9 cellular contexts compared by ENCODE assay signal in genomic region chr5:14185336-14186131, GRCh38. TPM values are rescaled to one million over a fixed set of nuclear protein-coding genes. Genes with fewer than 3 reads are reported as not detected.
A peak's percentile ranks its signal among the peaks of the same experiment; 100 is the strongest.
DNase-seq lines count a peak whose midpoint lies in the region; TF ChIP-seq lines count a peak whose summit lies in the region.
"Had no signal": no experiment of that assay in that cellular context is flagged by ENCODE, and none has a peak within 500 bp of the region (broad histone marks: within the 10 kb centered on the region; RNA-seq: fewer than 3 reads in every experiment).

No MANE protein-coding gene starts in this region.

- 38% methylated on average over 7 of the region's 7 CpGs for WGBS in prostate gland

- H3K4me3 ChIP-seq in fibroblast of the aortic adventitia (ENCODE audit: low read depth, low read length) (peak overlapping the region; percentile 43), prostate gland (no peak overlapping the region)

- H3K36me3 ChIP-seq in prostate gland, result no peaks in the 10 kb centered on the region

- no peaks in the 10 kb centered on the region for H3K27me3 ChIP-seq in prostate gland (replicated peaks; ENCODE audit: insufficient read depth)

- no peak for TF ChIP-seq POLR2A in prostate gland (IDR thresholded peaks at IDR 0.05)

- H3K9me3 ChIP-seq in prostate gland, result no peaks in the 10 kb centered on the region

- intact Hi-C loops in prostate gland (cut with DNase I), result loop anchor here (2.0 kb wide), 1 partner anchor 43 kb away; the partner anchor contains the start of gene TRIO

- H3K27ac ChIP-seq in prostate gland, result peak overlapping the region; percentile 72
- H3K27ac ChIP-seq: KMS-11 had no signal

- DNase-seq in GM03348 (ENCODE audit: low spot score) (peak; percentile 77), RPMI7951 (ENCODE audit: low read depth) (peak; percentile 80), fibroblast of the aortic adventitia (ENCODE audit: low read depth) (peak; percentile 77), prostate gland (ENCODE audit: low spot score) (no peak), GM20000 (ENCODE audit: low spot score) (no peak), NCI-H2227 treated with DMSO at 0.1 percent for 48 hours (lab: John Stamatoyannopoulos, UW) (no peak), activated gamma-delta T cell treated with Interleukin-2 at 50 U/mL for 16 hours (no peak), retina (no peak)

- TF ChIP-seq CTCF in fibroblast of the aortic adventitia (IDR thresholded peaks at IDR 0.05; ENCODE audit: insufficient read depth, low read length) (no peak), prostate gland (IDR thresholded peaks at IDR 0.05) (no peak), GM20000 (IDR thresholded peaks at IDR 0.05; ENCODE audit: extremely low read depth, missing control alignments) (no peak)

- peaks cover 3% of the 10 kb centered on the region for H3K4me1 ChIP-seq in prostate gland (replicated peaks)

RNA-seq across cellular contexts. Expression of gene TRIO, which starts 42.4 kb away (rescaled TPM):
- total RNA-seq in RPMI7951 (2014; rRNA removed; shearing (Covaris generic)), result 34.0 and 46.8 TPM in 2 replicates
- total RNA-seq in fibroblast of the aortic adventitia (ENCODE audit: low replicate concordance) (211 and 222 TPM in 2 replicates), prostate gland (100 to 1,000 TPM in 1 of 2 donors, 10 to 100 TPM in 1; 90.3 to 197 TPM)

Comparison
In these comparisons a context has a peak if more than half of its experiments do, and no peak if none do; other contexts are left out.
1. DNase-seq: peak in GM03348 (single experiment), RPMI7951 (single experiment) and fibroblast of the aortic adventitia (single experiment); none in prostate gland (single experiment), GM20000 (single experiment), NCI-H2227 treated with DMSO at 0.1 percent for 48 hours (single experiment), activated gamma-delta T cell treated with Interleukin-2 at 50 U/mL for 16 hours (single experiment) and retina (single experiment).